In genomic region chr19:15371119-15371518, GRCh38 we compare ENCODE assay signal across 19 cellular contexts.
"Had no signal": no experiment of that assay in that cellular context is flagged by ENCODE, and none has a peak within 500 bp of the region (broad histone marks: within the 10 kb centered on the region; RNA-seq: fewer than 3 reads in every experiment).

No MANE protein-coding gene starts in this region.

- H3K4me1 Mint-ChIP-seq: neural crest cell had no signal

- H3K36me3 ChIP-seq: ovary had no signal

- H3K27me3 ChIP-seq: ovary, right lobe of liver, tibial artery, upper lobe of right lung had no signal

- H3K4me3 ChIP-seq: ovary, prostate gland, right lobe of liver, tibial artery, upper lobe of right lung had no signal

- H3K9me3 ChIP-seq: ovary, prostate gland, right lobe of liver, tibial artery, upper lobe of right lung had no signal

- H3K27me3 Mint-ChIP-seq: central memory CD8-positive, alpha-beta T cell; stimulated activated memory B cell treated with anti-CD40 and anti-IgM and Interleukin-4, amounts not matched to agents 10 μg/mL and 1 μg/mL and 100 μg/mL, for 72 hours; stimulated activated naive CD8-positive, alpha-beta T cell treated with anti-CD3 and anti-CD28 coated beads, Interleukin-15, Interleukin-2, amounts not matched to agents 100 ng/mL and 50 ng/mL, for 24 hours had no signal

- H3K27ac Mint-ChIP-seq: immature natural killer cell; natural killer cell; stimulated activated memory B cell treated with anti-CD40 and anti-IgM and Interleukin-4, amounts not matched to agents 10 μg/mL and 1 μg/mL and 100 μg/mL, for 72 hours; stimulated activated naive CD8-positive, alpha-beta T cell treated with anti-CD3 and anti-CD28 coated beads, Interleukin-15, Interleukin-2, amounts not matched to agents 100 ng/mL and 50 ng/mL, for 24 hours had no signal

- H3K36me3 Mint-ChIP-seq: natural killer cell had no signal

- DNase-seq: effector memory CD4-positive, alpha-beta T cell; immature natural killer cell; left colon; mammary epithelial cell; natural killer cell; nucleus accumbens; ovary; right lobe of liver; stimulated activated CD4-positive, alpha-beta T cell treated with anti-CD3 and anti-CD28 coated beads, Interleukin-15, amount 100 ng/mL, for 24 hours; stimulated activated CD4-positive, alpha-beta T cell treated with anti-CD3 and anti-CD28 coated beads, Interleukin-1b, Interleukin-23, amount 100 ng/mL, for 48 hours; stimulated activated CD4-positive, alpha-beta T cell treated with anti-CD3 and anti-CD28 coated beads, Interleukin-4, amount 100 ng/mL, for 24 hours; tibial artery; upper lobe of right lung had no signal

- H3K4me3 Mint-ChIP-seq: central memory CD8-positive, alpha-beta T cell; immature natural killer cell; natural killer cell; neural crest cell; stimulated activated memory B cell treated with anti-CD40 and anti-IgM and Interleukin-4, amounts not matched to agents 10 μg/mL and 1 μg/mL and 100 μg/mL, for 72 hours; stimulated activated naive CD8-positive, alpha-beta T cell treated with anti-CD3 and anti-CD28 coated beads, Interleukin-15, Interleukin-2, amounts not matched to agents 100 ng/mL and 50 ng/mL, for 24 hours had no signal

- ATAC-seq: esophagus mucosa; left colon; natural killer cell; right lobe of liver; stimulated activated memory B cell treated with anti-CD40 and anti-IgM and Interleukin-4, amounts not matched to agents 10 μg/mL and 1 μg/mL and 100 μg/mL, for 72 hours; upper lobe of right lung had no signal

- H3K27ac ChIP-seq: ovary, prostate gland, right lobe of liver, tibial artery, upper lobe of right lung had no signal

- H3K4me1 ChIP-seq: prostate gland had no signal

- H3K9me3 Mint-ChIP-seq: central memory CD8-positive, alpha-beta T cell; immature natural killer cell; natural killer cell; neural crest cell; stimulated activated memory B cell treated with anti-CD40 and anti-IgM and Interleukin-4, amounts not matched to agents 10 μg/mL and 1 μg/mL and 100 μg/mL, for 72 hours; stimulated activated naive CD8-positive, alpha-beta T cell treated with anti-CD3 and anti-CD28 coated beads, Interleukin-15, Interleukin-2, amounts not matched to agents 100 ng/mL and 50 ng/mL, for 24 hours had no signal
